In genomic region chr18:50776383-50776782, GRCh38 we compare ENCODE assay signal across 28 cellular contexts. TPM values are rescaled to one million over a fixed set of nuclear protein-coding genes. Genes with fewer than 3 reads are reported as not detected.
"Had no signal": no experiment of that assay in that cellular context is flagged by ENCODE, and none has a peak within 500 bp of the region (broad histone marks: within the 10 kb centered on the region; RNA-seq: fewer than 3 reads in every experiment).

No MANE protein-coding gene starts in this region.

- H3K36me3 Mint-ChIP-seq: activated CD4-positive, alpha-beta memory T cell treated with anti-CD3 and anti-CD28 coated beads for 36 hours; activated naive CD8-positive, alpha-beta T cell treated with anti-CD3 and anti-CD28 coated beads, Interleukin-2, amount 10 ng/mL, durations not matched to agents 7 days and 5 days; T-cell had no signal

- H3K4me1 Mint-ChIP-seq: activated CD4-positive, alpha-beta T cell treated with anti-CD3 and anti-CD28 coated beads, Interleukin-2, amount 10 ng/mL, durations not matched to agents 7 days and 5 days; activated naive CD8-positive, alpha-beta T cell treated with anti-CD3 and anti-CD28 coated beads, Interleukin-2, amount 10 ng/mL, durations not matched to agents 7 days and 5 days; activated T-helper 17 cell treated with anti-CD3 and anti-CD28 coated beads, Interleukin-2, amount 50 U/mL, for 72 hours; T-cell had no signal

- H3K9me3 Mint-ChIP-seq: activated CD4-positive, alpha-beta memory T cell treated with anti-CD3 and anti-CD28 coated beads for 36 hours; activated CD4-positive, alpha-beta T cell treated with anti-CD3 and anti-CD28 coated beads, Interleukin-2, amount 10 ng/mL, durations not matched to agents 7 days and 5 days; activated naive CD8-positive, alpha-beta T cell treated with anti-CD3 and anti-CD28 coated beads, Interleukin-2, amount 10 ng/mL, durations not matched to agents 7 days and 5 days; activated T-helper 17 cell treated with anti-CD3 and anti-CD28 coated beads, Interleukin-2, amount 50 U/mL, for 72 hours; T-cell had no signal

- ATAC-seq: activated T-helper 17 cell treated with anti-CD3 and anti-CD28 coated beads, Interleukin-2, amount 50 U/mL, for 72 hours; T-cell had no signal

- H3K27ac Mint-ChIP-seq: activated CD4-positive, alpha-beta memory T cell treated with anti-CD3 and anti-CD28 coated beads for 36 hours; activated CD4-positive, alpha-beta T cell treated with anti-CD3 and anti-CD28 coated beads, Interleukin-2, amount 10 ng/mL, durations not matched to agents 7 days and 5 days; activated naive CD8-positive, alpha-beta T cell treated with anti-CD3 and anti-CD28 coated beads, Interleukin-2, amount 10 ng/mL, durations not matched to agents 7 days and 5 days; activated T-helper 17 cell treated with anti-CD3 and anti-CD28 coated beads, Interleukin-2, amount 50 U/mL, for 72 hours; T-cell had no signal

- H3K4me3 Mint-ChIP-seq: activated CD4-positive, alpha-beta memory T cell treated with anti-CD3 and anti-CD28 coated beads for 36 hours; activated CD4-positive, alpha-beta T cell treated with anti-CD3 and anti-CD28 coated beads, Interleukin-2, amount 10 ng/mL, durations not matched to agents 7 days and 5 days; activated naive CD8-positive, alpha-beta T cell treated with anti-CD3 and anti-CD28 coated beads, Interleukin-2, amount 10 ng/mL, durations not matched to agents 7 days and 5 days; activated T-helper 17 cell treated with anti-CD3 and anti-CD28 coated beads, Interleukin-2, amount 50 U/mL, for 72 hours; T-cell had no signal

- DNase-seq: activated CD4-positive, alpha-beta memory T cell treated with anti-CD3 and anti-CD28 coated beads for 36 hours; activated CD4-positive, alpha-beta T cell treated with anti-CD3 and anti-CD28 coated beads, Interleukin-2, amount 10 ng/mL, durations not matched to agents 7 days and 5 days; activated CD4-positive, CD25-positive, alpha-beta regulatory T cell; activated gamma-delta T cell; activated naive CD4-positive, alpha-beta T cell treated with anti-CD3 and anti-CD28 coated beads, Interleukin-2, amount 50 U/mL, for 16 hours; activated naive CD8-positive, alpha-beta T cell treated with anti-CD3 and anti-CD28 coated beads, Interleukin-2, amount 10 ng/mL, durations not matched to agents 7 days and 5 days; activated T-cell treated with anti-CD3 and anti-CD28 coated beads for 4 hours; activated T-cell treated with anti-CD3 and anti-CD28 coated beads, Interleukin-2, amount 50 U/mL, for 48 hours; adrenal gland; anterior cingulate cortex; cerebellar nuclear complex; KG1; NCI-H1048; NCI-H1436; NCI-H187 treated with DMSO at 0.1 percent for 48 hours; NCI-H2081 treated with DMSO at 0.1 percent for 48 hours; NCI-H446; NCI-H524; NCI-H748 treated with DMSO at 0.1 percent for 48 hours; SIG-M5; T-cell; T-helper 2 cell; T1000 had no signal

RNA-seq across cellular contexts. Expression of gene MRO, which starts 43.4 kb away (rescaled TPM):
- total RNA-seq: activated CD4-positive, alpha-beta memory T cell treated with anti-CD3 and anti-CD28 coated beads for 36 hours; activated CD4-positive, alpha-beta T cell treated with anti-CD3 and anti-CD28 coated beads, Interleukin-2, amount 10 ng/mL, durations not matched to agents 7 days and 5 days; activated CD8-positive, alpha-beta memory T cell treated with anti-CD3 and anti-CD28 coated beads for 36 hours; activated naive CD8-positive, alpha-beta T cell treated with anti-CD3 and anti-CD28 coated beads, Interleukin-2, amount 10 ng/mL, durations not matched to agents 7 days and 5 days; activated T-helper 17 cell treated with anti-CD3 and anti-CD28 coated beads, Interleukin-2, amount 50 U/mL, for 72 hours; LHCN-M2; M059J; RPMI7951; T-cell had no signal
